10 cellular contexts compared by ENCODE assay signal in genomic region chr2:30178618-30179404, GRCh38. TPM values are rescaled to one million over a fixed set of nuclear protein-coding genes. Genes with fewer than 3 reads are reported as not detected.
DNase-seq lines count a peak whose midpoint lies in the region; ATAC-seq and TF ChIP-seq lines count a peak whose summit lies in the region.
"Had no signal": no experiment of that assay in that cellular context is flagged by ENCODE, and none has a peak within 500 bp of the region (broad histone marks: within the 10 kb centered on the region; RNA-seq: fewer than 3 reads in every experiment).

No MANE protein-coding gene starts in this region.

- H3K9me2 ChIP-seq in SK-N-SH: no peaks in the 10 kb centered on the region

- TF ChIP-seq EP300 in SK-N-SH (IDR thresholded peaks at IDR 0.05; ENCODE audit: borderline replicate concordance in 1 of 2, low read depth in 1 of 2, low read length in 1 of 2): no peak

- intact Hi-C loops in aorta (cut with DNase I): no loop called here

- no peaks in the 10 kb centered on the region for H3K79me2 ChIP-seq in SK-N-SH (ENCODE audit: insufficient read depth)

- H3K27me3 ChIP-seq in SK-N-SH (ENCODE audit: insufficient read depth): no peaks in the 10 kb centered on the region
- H3K27me3 ChIP-seq in aorta (ENCODE audit: control insufficient read depth in 1 of 2, insufficient read depth in 2 of 2, low read length in 1 of 2): no peaks in the 10 kb centered on the region

- H3K4me1 ChIP-seq in SK-N-SH (ENCODE audit: control insufficient read depth in 1 of 2, insufficient read depth in 2 of 2, low read depth in 1 of 2, low read length in 1 of 2) (no peaks in the 10 kb centered on the region), aorta (ENCODE audit: control insufficient read depth in 1 of 2, insufficient read depth in 2 of 2, low read length in 2 of 2) (no peaks in the 10 kb centered on the region)

- H3K36me3 ChIP-seq in SK-N-SH (replicated peaks in 1 of 2; ENCODE audit: control insufficient read depth in 1 of 2, insufficient read depth in 2 of 2, low read length in 1 of 2) (no peaks in the 10 kb centered on the region), aorta (ENCODE audit: control insufficient read depth in 1 of 2, insufficient read depth in 2 of 2, low read length in 1 of 2) (no peaks in the 10 kb centered on the region)

- TF ChIP-seq CTCF in SK-N-SH (IDR thresholded peaks at IDR 0.05): no peak
- TF ChIP-seq CTCF in GM10266 (IDR thresholded peaks at IDR 0.05; ENCODE audit: control insufficient read depth, insufficient read depth, low read depth, missing control alignments): no peak

- ATAC-seq in SK-N-SH treated with all-trans-retinoic acid at 6 μM for 48 hours (no peak), aorta (ENCODE audit: low FRiP score) (peak; percentile 83), HG02678 (IDR thresholded peaks at IDR 0.05; ENCODE audit: unreplicated experiment) (no peak)

- WGBS in SK-N-SH (ENCODE audit: low lambda C conversion rate): 53% methylated on average over 11 of the region's 11 CpGs
- WGBS in aorta, 2 donors: 70 to 79% methylated on average over 11 of the region's 11 CpGs

- no peaks in the 10 kb centered on the region for H3F3A ChIP-seq in SK-N-SH (replicated peaks; ENCODE audit: insufficient read depth)

- H3K9ac ChIP-seq in SK-N-SH: no peak overlapping the region

- DNase-seq in SK-N-SH (peak; percentile 23), fibroblast of gingiva (ENCODE audit: low read depth) (peak; percentile 86), mucosa of gallbladder (ENCODE audit: low spot score) (peak; percentile 20), aorta (no peak), NCI-H2029 treated with DMSO at 0.1 percent for 48 hours (lab: John Stamatoyannopoulos, UW) (no peak), GM10266 (ENCODE audit: extremely low spot score) (no peak)
- DNase-seq: H9, NCI-H526 had no signal

- no peak overlapping the region for H2AFZ ChIP-seq in SK-N-SH (ENCODE audit: low read depth)

- TF ChIP-seq RAD21 in SK-N-SH (IDR thresholded peaks at IDR 0.05; ENCODE audit: low read length): no peak

- no peak overlapping the region for H3K4me3 ChIP-seq in SK-N-SH (ENCODE audit: low read depth in 2 of 2, low read length in 1 of 2)
- H3K4me3 ChIP-seq in aorta (ENCODE audit: low read length in 2 of 2): no peak overlapping the region

- no peaks in the 10 kb centered on the region for H3K9me3 ChIP-seq in SK-N-SH
- H3K9me3 ChIP-seq in aorta (ENCODE audit: control insufficient read depth, low read length): no peaks in the 10 kb centered on the region

- no peak overlapping the region for H3K4me2 ChIP-seq in SK-N-SH

- H3K27ac ChIP-seq in SK-N-SH (ENCODE audit: low read depth in 2 of 2, low read length in 1 of 2) (no peak overlapping the region), aorta (ENCODE audit: low read depth in 1 of 2, low read length in 2 of 2) (no peak overlapping the region)

- no peaks in the 10 kb centered on the region for H4K20me1 ChIP-seq in SK-N-SH (ENCODE audit: insufficient read depth)

- CTCF ChIA-PET in SK-N-SH (lab: Yijun Ruan, JAX): interaction anchor here (2.7 to 6.6 kb wide), 3 partner anchors 14 to 533 kb away, joined by 10 to 50 read pairs (median 17); no protein-coding TSS in a partner anchor

- POLR2A ChIA-PET in SK-N-SH (lab: Yijun Ruan, JAX): interaction anchor here (0.7 kb wide), 1 partner anchor 114 kb away, joined by 4 read pairs; no protein-coding TSS in a partner anchor

TF ChIP-seq in SK-N-SH, 30 proteins besides CTCF, POLR2A, EP300 and RAD21:
- no peak for TF ChIP-seq PBX3 (IDR thresholded peaks at IDR 0.05)

TF ChIP-seq in SK-N-SH treated with all-trans-retinoic acid at 6 μM for 48 hours, 23 proteins besides CTCF, POLR2A, EP300 and RAD21:
- TF ChIP-seq PATZ1 (CRISPR knock-in tag; IDR thresholded peaks at IDR 0.05; ENCODE audit: borderline replicate concordance) (no peak), ZNF565 (CRISPR knock-in tag; conservative IDR thresholded peaks at IDR 0.05; ENCODE audit: low read depth) (no peak), TCF4 (CRISPR knock-in tag; IDR thresholded peaks at IDR 0.05; ENCODE audit: borderline replicate concordance) (no peak), BACH2 (CRISPR knock-in tag; IDR thresholded peaks at IDR 0.05; ENCODE audit: borderline replicate concordance) (no peak), ZNF8 (CRISPR knock-in tag; IDR thresholded peaks at IDR 0.05) (no peak), POU6F1 (CRISPR knock-in tag; IDR thresholded peaks at IDR 0.05; ENCODE audit: borderline replicate concordance, low read depth) (no peak), CSDC2 (CRISPR knock-in tag; IDR thresholded peaks at IDR 0.05) (no peak), GLIS3 (CRISPR knock-in tag; IDR thresholded peaks at IDR 0.05) (no peak), ZNF70 (CRISPR knock-in tag; IDR thresholded peaks at IDR 0.05) (no peak), ZC3H10 (CRISPR knock-in tag; IDR thresholded peaks at IDR 0.05) (no peak), PPARA (CRISPR knock-in tag; IDR thresholded peaks at IDR 0.05; ENCODE audit: borderline replicate concordance) (no peak), CREB5 (CRISPR knock-in tag; IDR thresholded peaks at IDR 0.05; ENCODE audit: low read depth) (no peak), CSRNP3 (CRISPR knock-in tag; IDR thresholded peaks at IDR 0.05) (no peak), ZFP30 (CRISPR knock-in tag; IDR thresholded peaks at IDR 0.05) (no peak)

RNA-seq across cellular contexts. Expression of gene YPEL5, which starts 32.0 kb away (rescaled TPM):
- polyA plus RNA-seq in SK-N-SH (2012; rRNA removed) (60.5 and 81.6 TPM in 2 replicates), aorta (100 to 1,000 TPM in 1 of 2 donors, 10 to 100 TPM in 1; 91.8 to 122 TPM)
- polyA plus RNA-seq in SK-N-SH (2012; cell fraction: cytosol; rRNA removed): 74.0 and 87.5 TPM in 2 replicates
- 59.0 and 95.1 TPM in 2 replicates for polyA plus RNA-seq in SK-N-SH (2012; cell fraction: nucleus; rRNA removed)
- total RNA-seq in mucosa of gallbladder (133 TPM), aorta (100 to 1,000 TPM; 101 to 106 TPM)

RNA-seq across cellular contexts. Expression of gene LBH, which starts 52.5 kb away (rescaled TPM):
- polyA plus RNA-seq in SK-N-SH (2012; rRNA removed) (22.8 and 26.4 TPM in 2 replicates), aorta (10 to 100 TPM; 56.1 to 83.8 TPM)
- 17.2 and 21.7 TPM in 2 replicates for polyA plus RNA-seq in SK-N-SH (2012; cell fraction: cytosol; rRNA removed)
- polyA plus RNA-seq in SK-N-SH (2012; cell fraction: nucleus; rRNA removed): 16.5 and 17.5 TPM in 2 replicates
- total RNA-seq in mucosa of gallbladder (114 TPM), aorta (100 to 1,000 TPM; 105 to 213 TPM)

Comparison
In these comparisons a context has a peak if more than half of its experiments do, and no peak if none do; other contexts are left out.
1. DNase-seq: peak in SK-N-SH (single experiment), fibroblast of gingiva (single experiment) and mucosa of gallbladder (single experiment); none in aorta (0 of 2), NCI-H2029 treated with DMSO at 0.1 percent for 48 hours (single experiment) and GM10266 (single experiment).